ENCODE assay signal across 14 cellular contexts in the genomic region with DNA sequence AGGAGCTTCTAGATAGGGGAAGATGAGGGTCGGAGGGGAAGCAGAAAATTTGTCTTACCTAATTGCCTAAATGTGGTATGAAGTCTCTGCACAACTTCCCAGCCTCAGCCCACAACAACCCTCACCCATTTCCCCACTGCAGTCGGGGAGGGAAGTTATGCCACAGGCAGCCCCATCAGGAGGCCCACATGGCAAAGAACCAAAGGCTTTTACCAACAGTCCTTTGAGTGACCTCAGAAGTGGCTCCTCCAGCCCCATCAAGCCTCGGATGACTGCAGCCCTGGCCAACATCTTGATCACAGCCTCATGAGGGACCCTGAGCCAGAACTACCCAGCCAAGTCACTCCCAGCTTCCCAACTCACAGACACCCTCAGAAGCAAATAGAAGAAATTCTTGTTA. TPM values are rescaled to one million over a fixed set of nuclear protein-coding genes. Genes with fewer than 3 reads are reported as not detected.
"Had no signal": no experiment of that assay in that cellular context is flagged by ENCODE, and none has a peak within 500 bp of the region (broad histone marks: within the 10 kb centered on the region; RNA-seq: fewer than 3 reads in every experiment).

No MANE protein-coding gene starts in this region.

- H3K27ac ChIP-seq: ascending aorta, breast epithelium, foreskin keratinocyte, left lung had no signal

- H3K9me3 ChIP-seq: ascending aorta, breast epithelium, left lung had no signal

- H3K4me3 Mint-ChIP-seq: activated naive CD4-positive, alpha-beta T cell treated with anti-CD3 and anti-CD28 coated beads, Interleukin-2, amount 10 ng/mL, durations not matched to agents 7 days and 5 days; activated T-cell treated with anti-CD3 and anti-CD28 coated beads, Interleukin-2, amount 50 U/mL, for 24 hours; dendritic cell treated with granulocyte-macrophage colony-stimulating factor and Interleukin-4, amounts not matched to agents 40 ng/mL and 50 ng/mL, for 4 days; nephron; stimulated activated naive CD8-positive, alpha-beta T cell treated with anti-CD3 and anti-CD28 coated beads, Interleukin-15, Interleukin-2, amounts not matched to agents 100 ng/mL and 50 ng/mL, for 24 hours had no signal

- H3K27me3 ChIP-seq: ascending aorta, foreskin keratinocyte had no signal

- H3K4me1 Mint-ChIP-seq: activated naive CD4-positive, alpha-beta T cell treated with anti-CD3 and anti-CD28 coated beads, Interleukin-2, amount 10 ng/mL, durations not matched to agents 7 days and 5 days had no signal

- H3K36me3 ChIP-seq: ascending aorta, breast epithelium, left lung had no signal

- H3K4me3 ChIP-seq: ascending aorta, breast epithelium, left lung had no signal

- DNase-seq: activated CD4-positive, CD25-positive, alpha-beta regulatory T cell treated with anti-CD3 and anti-CD28 coated beads, Interleukin-2, amount 50 U/mL, for 72 hours; activated naive CD4-positive, alpha-beta T cell treated with anti-CD3 and anti-CD28 coated beads, Interleukin-2, amount 10 ng/mL, durations not matched to agents 7 days and 5 days; activated T-cell treated with anti-CD3 and anti-CD28 coated beads, Interleukin-2, amount 50 U/mL, for 24 hours; effector memory CD4-positive, alpha-beta T cell; foreskin keratinocyte; glutamatergic neuron; hypothalamus; kidney; left lung had no signal

- H3K4me1 ChIP-seq: ascending aorta, breast epithelium, foreskin keratinocyte, left lung had no signal

- H3K27ac Mint-ChIP-seq: activated naive CD4-positive, alpha-beta T cell treated with anti-CD3 and anti-CD28 coated beads, Interleukin-2, amount 10 ng/mL, durations not matched to agents 7 days and 5 days; activated T-cell treated with anti-CD3 and anti-CD28 coated beads, Interleukin-2, amount 50 U/mL, for 24 hours; dendritic cell treated with granulocyte-macrophage colony-stimulating factor and Interleukin-4, amounts not matched to agents 40 ng/mL and 50 ng/mL, for 4 days; nephron; stimulated activated naive CD8-positive, alpha-beta T cell treated with anti-CD3 and anti-CD28 coated beads, Interleukin-15, Interleukin-2, amounts not matched to agents 100 ng/mL and 50 ng/mL, for 24 hours had no signal

- H3K9me3 Mint-ChIP-seq: activated naive CD4-positive, alpha-beta T cell treated with anti-CD3 and anti-CD28 coated beads, Interleukin-2, amount 10 ng/mL, durations not matched to agents 7 days and 5 days; activated T-cell treated with anti-CD3 and anti-CD28 coated beads, Interleukin-2, amount 50 U/mL, for 24 hours; dendritic cell treated with granulocyte-macrophage colony-stimulating factor and Interleukin-4, amounts not matched to agents 40 ng/mL and 50 ng/mL, for 4 days; nephron had no signal

- H3K36me3 Mint-ChIP-seq: activated naive CD4-positive, alpha-beta T cell treated with anti-CD3 and anti-CD28 coated beads, Interleukin-2, amount 10 ng/mL, durations not matched to agents 7 days and 5 days had no signal

RNA-seq across cellular contexts. Expression of a gene that starts 54.8 kb away (rescaled TPM):
- total RNA-seq: foreskin keratinocyte had no signal
